16 cellular contexts compared by ENCODE assay signal in genomic region chr7:71237945-71238344, GRCh38.
DNase-seq lines count a peak whose midpoint lies in the region; ATAC-seq and TF ChIP-seq lines count a peak whose summit lies in the region.
"Had no signal": no experiment of that assay in that cellular context is flagged by ENCODE, and none has a peak within 500 bp of the region (broad histone marks: within the 10 kb centered on the region; RNA-seq: fewer than 3 reads in every experiment).

No MANE protein-coding gene starts in this region.

- H3K36me3 Mint-ChIP-seq in CD8-positive, alpha-beta T cell = no peaks in the 10 kb centered on the region
- H3K36me3 Mint-ChIP-seq: CD8-positive, alpha-beta memory T cell had no signal

- no peak overlapping the region for H3K27ac Mint-ChIP-seq in CD8-positive, alpha-beta T cell

- no peaks in the 10 kb centered on the region for H3K4me1 Mint-ChIP-seq in CD8-positive, alpha-beta T cell (ENCODE audit: low read depth)
- H3K4me1 Mint-ChIP-seq: CD8-positive, alpha-beta memory T cell had no signal

- H3K27me3 ChIP-seq in right atrium auricular region = no peaks in the 10 kb centered on the region
- H3K27me3 ChIP-seq in left ventricle myocardium inferior (ENCODE audit: low read depth) = no peaks in the 10 kb centered on the region
- H3K27me3 ChIP-seq in CD8-positive, alpha-beta T cell (ENCODE audit: insufficient read depth, low read length) = no peaks in the 10 kb centered on the region
- H3K27me3 ChIP-seq: colonic mucosa had no signal

- H3K9me3 Mint-ChIP-seq in CD8-positive, alpha-beta T cell = peaks cover 9% of the 10 kb centered on the region

- CTCF ChIA-PET in CD8-positive, alpha-beta T cell (lab: Charles Lee) = no interaction called here

- H3K4me1 ChIP-seq in right atrium auricular region (peaks cover 0 to 10% of the 10 kb centered on the region in 2 donors), left ventricle myocardium inferior (peaks cover 45% of the 10 kb centered on the region)
- H3K4me1 ChIP-seq in CD8-positive, alpha-beta T cell (ENCODE audit: insufficient read depth, low read length) = no peaks in the 10 kb centered on the region
- H3K4me1 ChIP-seq: colonic mucosa had no signal

- DNase-seq in Right ventricle myocardium superior (peak; percentile 46), right atrium auricular region (ENCODE audit: low spot score) (no peak), left ventricle myocardium inferior (peak; percentile 27), pons (ENCODE audit: low spot score) (peak; percentile 5), NCI-H526 (lab: John Stamatoyannopoulos, UW) (no peak), hippocampal formation (lab: John Stamatoyannopoulos, UW) (no peak)
- DNase-seq in stimulated activated CD4-positive, alpha-beta T cell treated with anti-CD3 and anti-CD28 coated beads, Interleukin-1b, Interleukin-23, amount 100 ng/mL, for 48 hours = no peak
- no peak for DNase-seq in CD8-positive, alpha-beta T cell
- DNase-seq: activated CD8-positive, alpha-beta memory T cell treated with anti-CD3 and anti-CD28 coated beads for 24 hours; activated naive CD4-positive, alpha-beta T cell treated with anti-CD3 and anti-CD28 coated beads, Interleukin-2, amount 50 U/mL, for 16 hours; CD8-positive, alpha-beta memory T cell; colonic mucosa; IMR-90; NCI-H1105 treated with DMSO at 0.1 percent for 48 hours; NCI-H524 treated with DMSO at 0.1 percent for 48 hours had no signal

- H3K27me3 Mint-ChIP-seq in CD8-positive, alpha-beta T cell (ENCODE audit: low read depth) = no peaks in the 10 kb centered on the region
- H3K27me3 Mint-ChIP-seq: CD8-positive, alpha-beta memory T cell had no signal

- intact Hi-C loops in Right ventricle myocardium superior (cut with DNase I) (loop anchor here (10.0 kb wide), 1 partner anchor 167 kb away; no protein-coding TSS in a partner anchor), left ventricle myocardium inferior (cut with micrococcal nuclease) (no loop called here)
- intact Hi-C loops in CD8-positive, alpha-beta T cell (cut with DNase I, micrococcal nuclease) = no loop called here

- H3K9me3 ChIP-seq in right atrium auricular region (no peaks in the 10 kb centered on the region), left ventricle myocardium inferior (replicated peaks) (no peaks in the 10 kb centered on the region)
- H3K9me3 ChIP-seq in CD8-positive, alpha-beta T cell (ENCODE audit: low read length) = no peaks in the 10 kb centered on the region
- H3K9me3 ChIP-seq: colonic mucosa had no signal

- POLR2A ChIA-PET in CD8-positive, alpha-beta T cell (lab: Charles Lee) = no interaction called here

- TF ChIP-seq CTCF in right atrium auricular region (IDR thresholded peaks at IDR 0.05) = peak in 1 of 2 donors; percentile 57
- peak; percentile 51 for TF ChIP-seq CTCF in left ventricle myocardium inferior (IDR thresholded peaks at IDR 0.05; ENCODE audit: borderline replicate concordance)
- no peak for TF ChIP-seq CTCF in CD8-positive, alpha-beta T cell (IDR thresholded peaks at IDR 0.05)

- H3K36me3 ChIP-seq in right atrium auricular region = no peaks in the 10 kb centered on the region
- H3K36me3 ChIP-seq in left ventricle myocardium inferior = no peaks in the 10 kb centered on the region
- no peaks in the 10 kb centered on the region for H3K36me3 ChIP-seq in CD8-positive, alpha-beta T cell (ENCODE audit: insufficient read depth, low read length)
- H3K36me3 ChIP-seq: colonic mucosa had no signal

- no peak overlapping the region for H3K4me3 Mint-ChIP-seq in CD8-positive, alpha-beta T cell
- H3K4me3 Mint-ChIP-seq: CD8-positive, alpha-beta memory T cell had no signal

- peak; percentile 88 for ATAC-seq in Right ventricle myocardium superior (ENCODE audit: poor library complexity)
- ATAC-seq in CD8-positive, alpha-beta T cell = no peak

- H3K4me3 ChIP-seq in right atrium auricular region (no peak overlapping the region), left ventricle myocardium inferior (no peak overlapping the region)
- no peak overlapping the region for H3K4me3 ChIP-seq in CD8-positive, alpha-beta T cell (ENCODE audit: low read depth, low read length)
- H3K4me3 ChIP-seq: colonic mucosa, skin epidermis had no signal

- H3K27ac ChIP-seq in right atrium auricular region (no peak overlapping the region), left ventricle myocardium inferior (replicated peaks) (peak overlapping the region; percentile 87)
- no peak overlapping the region for H3K27ac ChIP-seq in CD8-positive, alpha-beta T cell (ENCODE audit: low read depth, low read length)
- H3K27ac ChIP-seq: colonic mucosa, skin epidermis had no signal

Comparison
In these comparisons a context has a peak if more than half of its experiments do, and no peak if none do; other contexts are left out.
1. DNase-seq: peak in Right ventricle myocardium superior (single experiment), left ventricle myocardium inferior (single experiment) and pons (single experiment); none in right atrium auricular region (single experiment), NCI-H526 (0 of 2), stimulated activated CD4-positive, alpha-beta T cell treated with anti-CD3 and anti-CD28 coated beads, Interleukin-1b, Interleukin-23, amount 100 ng/mL, for 48 hours (single experiment), hippocampal formation (0 of 2) and CD8-positive, alpha-beta T cell (0 of 7).